In the genomic region with DNA sequence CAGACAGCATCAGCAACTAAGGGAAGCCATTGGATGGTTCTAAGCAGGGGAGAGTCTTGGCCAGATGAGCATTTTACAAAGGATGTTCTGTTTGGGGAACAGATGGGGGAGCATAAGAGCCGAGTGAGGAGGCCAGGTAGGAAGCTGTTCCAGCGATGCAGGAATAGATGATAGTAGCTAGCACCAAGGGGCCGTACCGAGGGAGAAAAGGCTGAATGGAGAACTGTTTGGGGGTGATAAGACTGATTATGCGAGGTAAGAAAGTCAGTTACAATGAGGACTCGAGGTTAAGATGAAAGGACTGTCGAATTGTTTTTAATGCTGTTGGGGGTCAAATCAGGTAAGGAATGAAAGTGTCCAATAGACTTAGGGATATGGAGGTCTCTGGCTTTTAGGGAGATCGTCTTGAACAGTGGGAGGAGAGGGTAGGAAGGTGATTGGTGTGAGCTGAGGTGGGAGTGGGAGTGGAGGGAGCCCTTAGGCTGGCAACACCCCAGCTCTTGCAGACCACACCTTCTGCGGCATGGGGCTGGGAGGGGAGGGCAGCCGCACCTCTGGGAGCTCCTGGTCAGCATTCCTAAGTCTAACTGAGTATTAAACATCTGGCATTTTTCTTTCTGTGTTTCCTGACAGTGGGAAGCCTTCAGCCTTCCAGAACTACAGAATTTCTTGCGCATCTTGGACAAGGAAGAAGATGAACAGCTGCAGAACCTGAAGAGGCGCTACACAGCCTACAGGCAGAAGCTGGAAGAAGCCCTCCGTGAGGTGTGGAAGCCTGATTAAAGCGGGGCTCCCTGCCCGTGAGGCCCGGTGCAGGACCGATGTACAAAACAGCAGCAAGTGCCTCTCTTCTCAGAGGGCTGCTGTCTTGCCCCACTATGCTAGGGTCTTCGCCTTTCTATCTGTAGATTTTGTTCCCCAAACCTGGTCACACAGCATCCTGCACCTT, we compare ENCODE assay signal across 10 cellular contexts.
DNase-seq lines count a peak whose midpoint lies in the region; ATAC-seq and TF ChIP-seq lines count a peak whose summit lies in the region.
"Had no signal": no experiment of that assay in that cellular context is flagged by ENCODE, and none has a peak within 500 bp of the region (broad histone marks: within the 10 kb centered on the region; RNA-seq: fewer than 3 reads in every experiment).

No MANE protein-coding gene starts in this region.

- TF ChIP-seq POLR2A in erythroblast (IDR thresholded peaks at IDR 0.05; ENCODE audit: low read length) = no peak

- ATAC-seq in T-cell (replicated peaks in 1 of 4) (no peak), HG03139 (IDR thresholded peaks at IDR 0.05; ENCODE audit: unreplicated experiment) (no peak)
- ATAC-seq in stimulated activated naive B cell treated with anti-CD40 and anti-IgM and Interleukin-4, amounts not matched to agents 10 μg/mL and 1 μg/mL and 100 μg/mL, for 72 hours (replicated peaks) = no peak
- ATAC-seq: esophagus mucosa had no signal

- H3K27ac Mint-ChIP-seq in activated T-cell treated with anti-CD3 and anti-CD28 coated beads, Interleukin-2, amount 50 U/mL, for 24 hours = peak overlapping the region; percentile 87
- H3K27ac Mint-ChIP-seq in T-cell = peak overlapping the region; percentile 92 to 93
- H3K27ac Mint-ChIP-seq in stimulated activated naive B cell treated with anti-CD40 and anti-IgM and Interleukin-4, amounts not matched to agents 10 μg/mL and 1 μg/mL and 100 μg/mL, for 72 hours = peak overlapping the region; percentile 60

- CTCF ChIA-PET in T-cell (lab: Charles Lee) = interaction anchor here (0.5 to 5.0 kb wide), 12 partner anchors 14 to 146 kb away, joined by 3 to 110 read pairs (median 4); partner anchors contain the start of gene RASSF3 (in 1 of the 2)

- no peak for DNase-seq in activated T-cell treated with anti-CD3 and anti-CD28 coated beads, Interleukin-2, amount 50 U/mL, for 24 hours
- no peak for DNase-seq in activated T-cell treated with anti-CD3 and anti-CD28 coated beads, Interleukin-2, amount 50 U/mL, for 1 hour
- DNase-seq in T-cell (no peak), erythroblast (lab: John Stamatoyannopoulos, UW) (peak; percentile 14 to 43), Ammon's horn (ENCODE audit: low spot score) (no peak)
- no peak for DNase-seq in stimulated activated naive B cell treated with anti-CD40 and anti-IgM and Interleukin-4, amounts not matched to agents 10 μg/mL and 1 μg/mL and 100 μg/mL, for 72 hours
- no peak for DNase-seq in activated effector memory CD4-positive, alpha-beta T cell treated with Interleukin-2 at 50 U/mL for 16 hours
- DNase-seq: GOT3 had no signal

- H3K36me3 Mint-ChIP-seq in activated T-cell treated with anti-CD3 and anti-CD28 coated beads, Interleukin-2, amount 50 U/mL, for 24 hours (ENCODE audit: low read depth) = peaks cover 70% of the 10 kb centered on the region
- H3K36me3 Mint-ChIP-seq in T-cell = peaks cover 56% of the 10 kb centered on the region
- H3K36me3 Mint-ChIP-seq in stimulated activated naive B cell treated with anti-CD40 and anti-IgM and Interleukin-4, amounts not matched to agents 10 μg/mL and 1 μg/mL and 100 μg/mL, for 72 hours = peaks cover 38 to 39% of the 10 kb centered on the region in 2 donors

- peaks cover 64% of the 10 kb centered on the region for H3K4me1 Mint-ChIP-seq in activated T-cell treated with anti-CD3 and anti-CD28 coated beads, Interleukin-2, amount 50 U/mL, for 24 hours (ENCODE audit: low read depth)
- peaks cover 73 to 80% (median 79%) of the 10 kb centered on the region in 3 donors for H3K4me1 Mint-ChIP-seq in T-cell
- peaks cover 20 to 31% of the 10 kb centered on the region in 2 donors for H3K4me1 Mint-ChIP-seq in stimulated activated naive B cell treated with anti-CD40 and anti-IgM and Interleukin-4, amounts not matched to agents 10 μg/mL and 1 μg/mL and 100 μg/mL, for 72 hours

- no peak overlapping the region for H3K4me3 Mint-ChIP-seq in activated T-cell treated with anti-CD3 and anti-CD28 coated beads, Interleukin-2, amount 50 U/mL, for 24 hours
- peak overlapping the region in 1 of 3 donors; percentile 46 for H3K4me3 Mint-ChIP-seq in T-cell
- H3K4me3 Mint-ChIP-seq in stimulated activated naive B cell treated with anti-CD40 and anti-IgM and Interleukin-4, amounts not matched to agents 10 μg/mL and 1 μg/mL and 100 μg/mL, for 72 hours = no peak overlapping the region

- no peaks in the 10 kb centered on the region for H3K27me3 Mint-ChIP-seq in activated T-cell treated with anti-CD3 and anti-CD28 coated beads, Interleukin-2, amount 50 U/mL, for 24 hours
- no peaks in the 10 kb centered on the region for H3K27me3 Mint-ChIP-seq in T-cell
- H3K27me3 Mint-ChIP-seq in stimulated activated naive B cell treated with anti-CD40 and anti-IgM and Interleukin-4, amounts not matched to agents 10 μg/mL and 1 μg/mL and 100 μg/mL, for 72 hours = no peaks in the 10 kb centered on the region

- no peaks in the 10 kb centered on the region for H3K9me3 Mint-ChIP-seq in activated T-cell treated with anti-CD3 and anti-CD28 coated beads, Interleukin-2, amount 50 U/mL, for 24 hours
- no peaks in the 10 kb centered on the region for H3K9me3 Mint-ChIP-seq in T-cell
- no peaks in the 10 kb centered on the region for H3K9me3 Mint-ChIP-seq in stimulated activated naive B cell treated with anti-CD40 and anti-IgM and Interleukin-4, amounts not matched to agents 10 μg/mL and 1 μg/mL and 100 μg/mL, for 72 hours

- POLR2A ChIA-PET in T-cell (lab: Charles Lee) = interaction anchor here (0.6 to 1.0 kb wide), 3 partner anchors 13 to 1379 kb away, joined by 3 to 10 read pairs (median 3); no protein-coding TSS in a partner anchor

Comparison
In these comparisons a context has a peak if more than half of its experiments do, and no peak if none do; other contexts are left out.
1. DNase-seq: peak in erythroblast (2 of 2); none in activated T-cell treated with anti-CD3 and anti-CD28 coated beads, Interleukin-2, amount 50 U/mL, for 24 hours (single experiment), activated T-cell treated with anti-CD3 and anti-CD28 coated beads, Interleukin-2, amount 50 U/mL, for 1 hour (single experiment), T-cell (0 of 34), stimulated activated naive B cell treated with anti-CD40 and anti-IgM and Interleukin-4, amounts not matched to agents 10 μg/mL and 1 μg/mL and 100 μg/mL, for 72 hours (single experiment), Ammon's horn (single experiment) and activated effector memory CD4-positive, alpha-beta T cell treated with Interleukin-2 at 50 U/mL for 16 hours (single experiment).
2. Peak in every context shown above with its lines, with median percentiles within 50 percentile points of each other: H3K27ac Mint-ChIP-seq.